ENCODE assay signal across 8 cellular contexts in genomic region chr5:95858661-95859326, GRCh38. TPM values are rescaled to one million over a fixed set of nuclear protein-coding genes. Genes with fewer than 3 reads are reported as not detected.
DNase-seq lines count a peak whose midpoint lies in the region; ATAC-seq, FAIRE-seq and TF ChIP-seq lines count a peak whose summit lies in the region.

No MANE protein-coding gene starts in this region.

- H3K4me1 Mint-ChIP-seq in central memory CD8-positive, alpha-beta T cell = no peaks in the 10 kb centered on the region

- no peaks in the 10 kb centered on the region for H3K9me1 ChIP-seq in keratinocyte (ENCODE audit: control insufficient read depth, extremely low read depth, insufficient read depth, low read length)

- DNase-seq in AG09309 (ENCODE audit: low read depth) = peak; percentile 97
- DNase-seq in NCI-H345 (lab: John Stamatoyannopoulos, UW) = peak; percentile 94
- peak; percentile 92 for DNase-seq in activated CD4-positive, CD25-positive, alpha-beta regulatory T cell treated with anti-CD3 and anti-CD28 coated beads, Interleukin-2, amount 50 U/mL, for 72 hours
- DNase-seq in central memory CD8-positive, alpha-beta T cell (ENCODE audit: low spot score in 2 of 2) = peak; percentile 80 to 86
- peak; percentile 79 for DNase-seq in keratinocyte (ENCODE audit: low read depth, low spot score)
- DNase-seq in stimulated activated CD4-positive, alpha-beta T cell treated with anti-CD3 and anti-CD28 coated beads, Interleukin-15, amount 100 ng/mL, for 1 hour (ENCODE audit: low read depth in 1 of 2, low spot score in 1 of 2) = peak; percentile 78 to 84

- peak; percentile 67 for FAIRE-seq in keratinocyte (lab: Jason Lieb, UNC)

- peaks cover 2% of the 10 kb centered on the region for H3K36me3 Mint-ChIP-seq in central memory CD8-positive, alpha-beta T cell (ENCODE audit: insufficient read depth)

- H3K27ac Mint-ChIP-seq in central memory CD8-positive, alpha-beta T cell (ENCODE audit: low read depth) = peak overlapping the region; percentile 25

- H3K27me3 ChIP-seq in keratinocyte (ENCODE audit: control insufficient read depth, extremely low read depth, insufficient read depth, low read length) = no peaks in the 10 kb centered on the region

- no peaks in the 10 kb centered on the region for H3K36me3 ChIP-seq in keratinocyte (ENCODE audit: control insufficient read depth in 2 of 2, extremely low read depth in 1 of 2, insufficient read depth in 2 of 2, low read length in 2 of 2)

- H3K4me2 ChIP-seq in keratinocyte (ENCODE audit: control insufficient read depth, extremely low read depth, insufficient read depth, low read depth, low read length) = peak overlapping the region; percentile 63

- H3K4me3 ChIP-seq in AG09309 (ENCODE audit: control insufficient read depth, low read depth, low read length) (peak overlapping the region; percentile 56), keratinocyte (ENCODE audit: control insufficient read depth in 2 of 3, extremely low read depth in 1 of 3, insufficient read depth in 2 of 3, low read depth in 1 of 3, low read length in 3 of 3) (peak overlapping the region in 2 of 3 experiments; percentile 22 to 28)

- no peaks in the 10 kb centered on the region for H3K9me3 ChIP-seq in keratinocyte (ENCODE audit: control insufficient read depth, low read depth, low read length)

- H3K4me3 Mint-ChIP-seq in central memory CD8-positive, alpha-beta T cell = peak overlapping the region; percentile 23

- peaks cover 13% of the 10 kb centered on the region for H3K27me3 Mint-ChIP-seq in central memory CD8-positive, alpha-beta T cell

- peak overlapping the region; percentile 78 for H3K27ac ChIP-seq in keratinocyte (ENCODE audit: control insufficient read depth, insufficient read depth, low read length)

- dilution Hi-C loops in keratinocyte (cut with MboI; ENCODE audit: extremely low pct_ligation_motif_present, low sequenced_read_pairs) = no loop called here

- H2AFZ ChIP-seq in keratinocyte (ENCODE audit: control insufficient read depth, low read length) = no peak overlapping the region

- H3K4me1 ChIP-seq in keratinocyte (ENCODE audit: control insufficient read depth, extremely low read depth, insufficient read depth, low read length) = peaks cover 35% of the 10 kb centered on the region

- ATAC-seq in GM18909 (IDR thresholded peaks at IDR 0.05; ENCODE audit: poor library complexity, unreplicated experiment) (peak; percentile 91), HG03175 (IDR thresholded peaks at IDR 0.05; ENCODE audit: unreplicated experiment) (peak; percentile 97)
- ATAC-seq in central memory CD8-positive, alpha-beta T cell (replicated peaks; ENCODE audit: extremely low read depth, poor library complexity, severe bottlenecking) = peak; percentile 93

- H3K9ac ChIP-seq in keratinocyte (ENCODE audit: control insufficient read depth, extremely low read depth, insufficient read depth, low read length) = peak overlapping the region; percentile 58

- TF ChIP-seq CTCF in AG09309 (IDR thresholded peaks at IDR 0.05; ENCODE audit: control insufficient read depth, insufficient read depth, low read depth, low read length, missing control alignments) (peak; percentile 98), keratinocyte (optimal IDR thresholded peaks at IDR 0.05 in 1 of 3, IDR thresholded peaks at IDR 0.05 in 1 of 3, conservative IDR thresholded peaks at IDR 0.05 in 1 of 3; ENCODE audit: extremely low read depth in 1 of 3, insufficient read depth in 2 of 3, low read length in 3 of 3) (peak; percentile 97 to 99 (median 98))

- no peaks in the 10 kb centered on the region for H3K79me2 ChIP-seq in keratinocyte (ENCODE audit: control insufficient read depth, insufficient read depth, low read length)

- no peaks in the 10 kb centered on the region for H4K20me1 ChIP-seq in keratinocyte (ENCODE audit: control insufficient read depth, extremely low read depth, insufficient read depth, low read length)

- no peaks in the 10 kb centered on the region for H3K9me3 Mint-ChIP-seq in central memory CD8-positive, alpha-beta T cell

RNA-seq across cellular contexts. Expression of gene GLRX, which starts 36.3 kb away (rescaled TPM):
- 9.8 to 32.4 TPM (median 15.6 TPM) in 3 replicates for polyA plus RNA-seq in keratinocyte
- polyA plus RNA-seq in keratinocyte (2011; ENCODE audit: low read depth) = 50.0 TPM
- polyA plus RNA-seq in keratinocyte (2011; cell fraction: cytosol; rRNA removed) = 14.9 and 17.6 TPM in 2 replicates
- polyA plus RNA-seq in keratinocyte (2011; cell fraction: nucleus; rRNA removed) = 8.6 and 10.4 TPM in 2 replicates
- polyA plus RNA-seq in keratinocyte (2012; ENCODE audit: low replicate concordance) = 12.5 and 112 TPM in 2 replicates
- 1.9 to 12.0 TPM (median 11.0 TPM) in 3 replicates for polyA minus RNA-seq in keratinocyte
- polyA minus RNA-seq in keratinocyte (2011; cell fraction: cytosol; rRNA and poly(A)+ RNA removed) = not detected
- polyA minus RNA-seq in keratinocyte (2011; cell fraction: nucleus; rRNA and poly(A)+ RNA removed) = 5.9 and 7.2 TPM in 2 replicates

Comparison
In these comparisons a context has a peak if more than half of its experiments do, and no peak if none do; other contexts are left out.
1. Peak in every context shown above with its lines: DNase-seq, ATAC-seq, H3K4me3 ChIP-seq and H3K27ac ChIP-seq.